ENCODE assay signal across 3 cellular contexts in the genomic region with DNA sequence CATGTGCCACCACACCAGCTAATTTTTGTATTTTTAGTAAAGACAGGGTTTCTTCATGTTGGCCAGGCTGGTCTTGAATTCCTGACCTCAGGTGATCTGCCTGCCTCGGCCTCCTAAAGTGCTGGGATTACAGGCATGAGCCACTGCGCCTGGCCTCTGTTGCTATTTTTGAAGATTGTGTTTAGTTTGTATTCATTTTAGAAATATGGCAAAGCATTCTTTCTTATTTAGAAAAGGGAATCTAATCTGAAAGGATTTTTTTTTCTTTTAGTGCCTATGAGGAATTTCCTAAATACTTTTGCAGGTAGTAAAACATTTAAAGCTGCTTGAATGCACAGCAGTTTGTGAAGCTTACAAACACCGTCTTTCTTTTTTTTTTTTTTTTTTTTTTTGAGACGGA. TPM values are rescaled to one million over a fixed set of nuclear protein-coding genes. Genes with fewer than 3 reads are reported as not detected.
"Had no signal": no experiment of that assay in that cellular context is flagged by ENCODE, and none has a peak within 500 bp of the region (broad histone marks: within the 10 kb centered on the region; RNA-seq: fewer than 3 reads in every experiment).

No MANE protein-coding gene starts in this region.

RNA-seq across cellular contexts. Expression of a gene that starts 56.9 kb away (rescaled TPM):
- polyA plus RNA-seq: naive thymus-derived CD4-positive, alpha-beta T cell; naive thymus-derived CD8-positive, alpha-beta T cell; neural cell had no signal
